17 cellular contexts compared by ENCODE assay signal in the genomic region with DNA sequence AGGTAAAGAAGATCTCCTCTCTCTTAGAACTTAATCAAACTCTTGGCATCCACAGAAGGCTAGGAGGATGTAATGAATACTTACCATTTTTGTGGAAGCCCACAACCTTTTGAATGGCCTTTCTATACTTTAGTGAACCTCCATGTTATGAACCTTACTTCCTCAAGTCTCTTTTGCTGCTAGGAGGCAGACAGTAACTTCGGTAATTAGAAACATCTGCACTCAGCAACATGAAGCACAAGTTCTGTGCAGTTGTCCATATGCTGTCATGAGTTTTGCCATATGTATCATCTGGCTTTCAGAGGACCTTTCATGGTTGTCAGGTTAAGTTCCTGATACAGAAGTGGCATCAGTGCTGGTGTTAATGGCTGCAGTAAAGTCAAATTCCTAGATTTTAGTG.
"Had no signal": no experiment of that assay in that cellular context is flagged by ENCODE, and none has a peak within 500 bp of the region (broad histone marks: within the 10 kb centered on the region; RNA-seq: fewer than 3 reads in every experiment).

No MANE protein-coding gene starts in this region.

- H3K4me1 ChIP-seq: transverse colon, vagina had no signal

- H3K9me3 ChIP-seq: heart left ventricle, transverse colon, vagina had no signal

- H3K4me3 ChIP-seq: dorsolateral prefrontal cortex, heart left ventricle, transverse colon, vagina had no signal

- ATAC-seq: activated CD4-positive, CD25-positive, alpha-beta regulatory T cell treated with anti-CD3 and anti-CD28 coated beads, Interleukin-2, amount 50 U/mL, for 24 hours; activated T-helper 17 cell treated with anti-CD3 and anti-CD28 coated beads, Interleukin-2, amount 50 U/mL, for 72 hours; heart left ventricle; natural killer cell had no signal

- H3K27me3 ChIP-seq: dorsolateral prefrontal cortex, heart left ventricle, transverse colon, vagina had no signal

- DNase-seq: activated CD4-positive, alpha-beta T cell treated with anti-CD3 and anti-CD28 coated beads, Interleukin-2, amount 50 U/mL, for 4 hours; activated naive CD4-positive, alpha-beta T cell treated with Interleukin-2 at 50 U/mL for 16 hours; activated T-cell treated with anti-CD3 and anti-CD28 coated beads for 4 hours; dorsolateral prefrontal cortex; heart left ventricle; immature natural killer cell; mesendoderm; natural killer cell; small intestine; stimulated activated CD4-positive, alpha-beta T cell treated with anti-CD3 and anti-CD28 coated beads, Interleukin-4, amount 100 ng/mL, for 24 hours; stimulated activated CD8-positive, alpha-beta memory T cell treated with anti-CD3 and anti-CD28 coated beads, Interleukin-4, amount 100 ng/mL, for 48 hours; stimulated activated naive CD4-positive, alpha-beta T cell treated with Interleukin-2 at 50 U/mL for 16 hours; substantia nigra; transverse colon had no signal

- H3K36me3 ChIP-seq: heart left ventricle had no signal
